ENCODE assay signal across 25 cellular contexts in the genomic region with DNA sequence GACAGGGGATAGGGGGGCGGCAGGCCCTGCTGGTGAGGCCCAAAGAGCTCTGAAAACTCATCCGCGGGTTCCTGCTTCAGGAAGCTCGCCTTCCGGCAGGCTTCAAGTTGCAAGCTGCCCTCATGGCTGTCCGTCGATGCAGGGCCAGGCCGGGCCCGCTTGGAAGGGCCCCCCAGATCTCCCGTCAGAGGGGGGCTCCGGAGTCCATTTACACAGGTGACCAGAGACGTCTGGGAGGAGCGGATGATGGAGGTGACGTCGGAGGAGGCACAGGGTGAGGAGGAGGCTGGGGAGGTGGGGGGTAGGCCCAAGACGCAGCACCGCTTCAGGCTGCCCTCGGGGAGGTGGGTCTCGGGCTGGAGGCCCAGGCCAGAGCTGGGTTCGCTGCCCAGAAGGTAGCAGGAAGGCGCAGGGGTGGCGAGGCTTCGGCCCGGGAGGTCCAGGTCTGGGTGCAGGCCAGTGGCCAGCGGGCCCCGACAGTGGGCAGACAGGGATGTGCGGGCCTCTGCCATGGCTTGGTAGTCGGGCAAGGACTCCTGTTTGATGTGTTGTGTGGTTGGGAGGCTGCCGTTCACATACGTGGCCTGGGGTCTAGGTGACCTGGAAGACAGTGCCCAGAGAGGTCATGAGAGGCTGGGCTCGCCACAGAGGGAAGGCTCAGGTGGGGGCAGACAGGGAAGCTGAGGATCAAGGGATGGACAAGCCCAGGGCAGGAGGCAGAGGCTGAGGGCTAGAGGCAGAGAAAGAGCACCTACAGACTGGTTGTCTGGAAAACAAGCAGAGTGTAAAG.
"Had no signal": no experiment of that assay in that cellular context is flagged by ENCODE, and none has a peak within 500 bp of the region (broad histone marks: within the 10 kb centered on the region; RNA-seq: fewer than 3 reads in every experiment).

No MANE protein-coding gene starts in this region.

- DNase-seq: activated CD4-positive, alpha-beta T cell treated with anti-CD3 and anti-CD28 coated beads, Interleukin-2, amount 50 U/mL, for 1 hour; activated CD8-positive, alpha-beta T cell treated with anti-CD3 and anti-CD28 coated beads, Interleukin-2, amount 10 ng/mL, durations not matched to agents 7 days and 5 days; activated gamma-delta T cell treated with Interleukin-2 at 50 U/mL for 16 hours; cerebellar nuclear complex; dorsolateral prefrontal cortex; effector memory CD4-positive, alpha-beta T cell; gastrocnemius medialis; ovary; stimulated activated CD4-positive, alpha-beta T cell treated with anti-CD3 and anti-CD28 coated beads, Interleukin-1b, Interleukin-23, amount 100 ng/mL, for 48 hours; stimulated activated CD4-positive, alpha-beta T cell treated with anti-CD3 and anti-CD28 coated beads, Interleukin-4, amount 100 ng/mL, for 4 hours; stimulated activated CD8-positive, alpha-beta memory T cell treated with anti-CD3 and anti-CD28 coated beads, Interleukin-4, amount 100 ng/mL, for 48 hours; stimulated activated naive B cell treated with anti-CD40 and anti-IgM and Interleukin-4, amounts not matched to agents 10 μg/mL and 1 μg/mL and 100 μg/mL, for 72 hours; T-helper 17 cell; T1000 had no signal

- H3K27ac ChIP-seq: adrenal gland, body of pancreas, coronary artery, dorsolateral prefrontal cortex, gastrocnemius medialis, hepatocyte, left ventricle myocardium inferior, ovary, prostate gland, sigmoid colon, transverse colon, WERI-Rb-1 had no signal

- ATAC-seq: activated CD8-positive, alpha-beta T cell treated with anti-CD3 and anti-CD28 coated beads, Interleukin-2, amount 10 ng/mL, durations not matched to agents 7 days and 5 days; body of pancreas; stimulated activated naive B cell treated with anti-CD40 and anti-IgM and Interleukin-4, amounts not matched to agents 10 μg/mL and 1 μg/mL and 100 μg/mL, for 72 hours; T-helper 17 cell had no signal

- H3K27me3 Mint-ChIP-seq: T-helper 17 cell had no signal

- H3K27ac Mint-ChIP-seq: activated CD8-positive, alpha-beta T cell treated with anti-CD3 and anti-CD28 coated beads, Interleukin-2, amount 10 ng/mL, durations not matched to agents 7 days and 5 days; activated naive CD4-positive, alpha-beta T cell treated with anti-CD3 and anti-CD28 coated beads, Interleukin-2, amount 50 U/mL, for 72 hours; nephron progenitor cell; stimulated activated naive B cell treated with anti-CD40 and anti-IgM and Interleukin-4, amounts not matched to agents 10 μg/mL and 1 μg/mL and 100 μg/mL, for 72 hours; T-helper 17 cell had no signal

- H3K36me3 Mint-ChIP-seq: activated naive CD4-positive, alpha-beta T cell treated with anti-CD3 and anti-CD28 coated beads, Interleukin-2, amount 50 U/mL, for 72 hours; stimulated activated naive B cell treated with anti-CD40 and anti-IgM and Interleukin-4, amounts not matched to agents 10 μg/mL and 1 μg/mL and 100 μg/mL, for 72 hours had no signal

- H3K4me3 Mint-ChIP-seq: activated CD8-positive, alpha-beta T cell treated with anti-CD3 and anti-CD28 coated beads, Interleukin-2, amount 10 ng/mL, durations not matched to agents 7 days and 5 days; nephron progenitor cell; stimulated activated naive B cell treated with anti-CD40 and anti-IgM and Interleukin-4, amounts not matched to agents 10 μg/mL and 1 μg/mL and 100 μg/mL, for 72 hours; T-helper 17 cell had no signal

- H3K4me1 Mint-ChIP-seq: stimulated activated naive B cell treated with anti-CD40 and anti-IgM and Interleukin-4, amounts not matched to agents 10 μg/mL and 1 μg/mL and 100 μg/mL, for 72 hours had no signal

- H3K9me3 Mint-ChIP-seq: activated naive CD4-positive, alpha-beta T cell treated with anti-CD3 and anti-CD28 coated beads, Interleukin-2, amount 50 U/mL, for 72 hours; nephron progenitor cell; stimulated activated naive B cell treated with anti-CD40 and anti-IgM and Interleukin-4, amounts not matched to agents 10 μg/mL and 1 μg/mL and 100 μg/mL, for 72 hours had no signal
